In genomic region chr1:30199563-30199962, GRCh38 we compare ENCODE assay signal across 20 cellular contexts.
"Had no signal": no experiment of that assay in that cellular context is flagged by ENCODE, and none has a peak within 500 bp of the region (broad histone marks: within the 10 kb centered on the region; RNA-seq: fewer than 3 reads in every experiment).

No MANE protein-coding gene starts in this region.

- H3K36me3 Mint-ChIP-seq: memory B cell had no signal

- H3K4me3 Mint-ChIP-seq: memory B cell had no signal

- H3K27me3 ChIP-seq: gastrocnemius medialis had no signal

- H3K4me1 ChIP-seq: gastrocnemius medialis, lower lobe of right lung had no signal

- H3K27ac Mint-ChIP-seq: memory B cell had no signal

- H3K27ac ChIP-seq: coronary artery, dorsolateral prefrontal cortex, esophagus squamous epithelium, gastrocnemius medialis, heart right ventricle, left lung, lower lobe of right lung had no signal

- H3K9me3 ChIP-seq: esophagus squamous epithelium, gastrocnemius medialis, lower lobe of right lung had no signal

- ATAC-seq: gastrocnemius medialis, heart right ventricle, left cardiac atrium, left lung, left ventricle myocardium superior, lower lobe of right lung had no signal

- H3K36me3 ChIP-seq: esophagus squamous epithelium, gastrocnemius medialis, heart right ventricle, left lung, lower lobe of right lung had no signal

- H3K4me1 Mint-ChIP-seq: memory B cell had no signal

- H3K4me3 ChIP-seq: coronary artery, dorsolateral prefrontal cortex, esophagus squamous epithelium, gastrocnemius medialis, heart right ventricle, left lung, lower lobe of right lung had no signal

- DNase-seq: dermis blood vessel endothelial cell; dorsolateral prefrontal cortex; effector CD4-positive, alpha-beta T cell; effector memory CD4-positive, alpha-beta T cell; esophagus squamous epithelium; foreskin fibroblast; foreskin melanocyte; gastrocnemius medialis; glutamatergic neuron; head of caudate nucleus; heart right ventricle; hippocampal formation; left cardiac atrium; left lung; left ventricle myocardium superior; lower lobe of right lung; mesendoderm; midbrain had no signal
